In the genomic region with DNA sequence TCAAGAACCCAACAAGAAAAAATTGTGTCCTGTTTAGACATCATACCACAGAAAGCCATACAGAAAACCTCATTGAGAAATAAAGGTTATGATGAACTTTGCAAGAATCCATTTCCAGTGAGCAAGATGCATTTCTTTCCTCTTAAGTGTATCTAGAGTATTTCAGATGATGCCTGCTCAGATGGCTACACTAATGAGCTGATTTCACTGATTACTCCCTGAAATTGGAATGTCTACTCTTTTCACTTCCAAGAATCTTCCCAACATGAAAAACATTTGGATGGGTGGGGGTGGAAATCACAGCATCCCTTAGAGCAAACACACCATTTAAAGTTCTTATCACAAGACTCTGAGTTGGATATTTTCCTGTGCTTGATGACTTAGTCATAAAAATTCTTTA, we compare ENCODE assay signal across 24 cellular contexts. TPM values are rescaled to one million over a fixed set of nuclear protein-coding genes. Genes with fewer than 3 reads are reported as not detected.
DNase-seq lines count a peak whose midpoint lies in the region; ATAC-seq and TF ChIP-seq lines count a peak whose summit lies in the region.
"Had no signal": no experiment of that assay in that cellular context is flagged by ENCODE, and none has a peak within 500 bp of the region (broad histone marks: within the 10 kb centered on the region; RNA-seq: fewer than 3 reads in every experiment).

No MANE protein-coding gene starts in this region.

- H3K27ac Mint-ChIP-seq in chondrocyte (ENCODE audit: unreplicated experiment) = peak overlapping the region; percentile 33
- H3K27ac Mint-ChIP-seq in mesothelial cell of epicardium = no peak overlapping the region
- H3K27ac Mint-ChIP-seq: activated T-helper 2 cell treated with anti-CD3 and anti-CD28 coated beads, Interferon-gamma antibody, Interleukin-2, Interleukin-4, amounts not matched to agents 10 μg/mL and 5 μg/mL and 100 μg/mL, durations not matched to agents 14 hours and 24 hours and 36 hours; T-helper 17 cell had no signal

- no peak overlapping the region for H4K8ac ChIP-seq in mesenchymal stem cell (ENCODE audit: low read length)

- no peak overlapping the region for H2BK5ac ChIP-seq in mesenchymal stem cell (ENCODE audit: low read depth, low read length, poor library complexity, severe bottlenecking)

- H3K36me3 Mint-ChIP-seq in chondrocyte (ENCODE audit: low read depth) (no peaks in the 10 kb centered on the region), mesothelial cell of epicardium (no peaks in the 10 kb centered on the region)
- H3K36me3 Mint-ChIP-seq in activated T-cell treated with anti-CD3 and anti-CD28 coated beads, Interleukin-2, amount 50 U/mL, for 4 hours (ENCODE audit: insufficient read depth) = no peaks in the 10 kb centered on the region

- no peak overlapping the region for H3K14ac ChIP-seq in mesenchymal stem cell (ENCODE audit: low read length in 2 of 2)

- H3K79me1 ChIP-seq in mesenchymal stem cell (replicated peaks; ENCODE audit: low read length, poor library complexity, severe bottlenecking) = no peaks in the 10 kb centered on the region

- no peak overlapping the region for H3K4me3 ChIP-seq in mesenchymal stem cell (ENCODE audit: insufficient read depth in 1 of 2, low read depth in 1 of 2, low read length in 2 of 2)
- H3K4me3 ChIP-seq: sigmoid colon, suprapubic skin had no signal

- DNase-seq in AG09319 (ENCODE audit: extremely low read depth, low read depth) (peak; percentile 61), LHCN-M2 (ENCODE audit: low read depth) (peak; percentile 42), chondrocyte (ENCODE audit: low spot score) (no peak), mesenchymal stem cell (peak; percentile 42), mesothelial cell of epicardium (ENCODE audit: low spot score in 2 of 2, unreplicated experiment in 2 of 2) (no peak), GM19238 (ENCODE audit: insufficient read length, low spot score) (no peak)
- no peak for DNase-seq in activated T-cell treated with anti-CD3 and anti-CD28 coated beads, Interleukin-2, amount 50 U/mL, for 4 hours
- DNase-seq: activated CD4-positive, CD25-positive, alpha-beta regulatory T cell; C1 segment of cervical spinal cord; dermis blood vessel endothelial cell; DMS153; erythroblast; hippocampal formation; Karpas-422; midbrain; NCI-H1694; NCI-H446; sigmoid colon; stimulated activated CD4-positive, alpha-beta T cell treated with anti-CD3 and anti-CD28 coated beads, Interleukin-4, amount 100 ng/mL, for 1 hour; T-helper 17 cell had no signal

- H3K27me3 Mint-ChIP-seq in chondrocyte (ENCODE audit: low read depth) (no peaks in the 10 kb centered on the region), mesothelial cell of epicardium (ENCODE audit: low read depth) (peaks cover 21% of the 10 kb centered on the region)
- H3K27me3 Mint-ChIP-seq in activated T-cell treated with anti-CD3 and anti-CD28 coated beads, Interleukin-2, amount 50 U/mL, for 4 hours (ENCODE audit: low read depth) = peaks cover 16% of the 10 kb centered on the region

- H3K27me3 ChIP-seq in mesenchymal stem cell (ENCODE audit: control insufficient read depth in 1 of 2, insufficient read depth in 1 of 2, low read length in 2 of 2) = no peaks in the 10 kb centered on the region
- H3K27me3 ChIP-seq: sigmoid colon had no signal

- no peak overlapping the region for H3K27ac ChIP-seq in mesenchymal stem cell (ENCODE audit: low read length, poor library complexity, severe bottlenecking)
- H3K27ac ChIP-seq: sigmoid colon, suprapubic skin had no signal

- no peaks in the 10 kb centered on the region for H3K9me3 ChIP-seq in mesenchymal stem cell (ENCODE audit: control insufficient read depth, low read length)
- H3K9me3 ChIP-seq: sigmoid colon, suprapubic skin had no signal

- H3K9me3 Mint-ChIP-seq in chondrocyte (ENCODE audit: low read depth) = no peaks in the 10 kb centered on the region
- no peaks in the 10 kb centered on the region for H3K9me3 Mint-ChIP-seq in mesothelial cell of epicardium
- H3K9me3 Mint-ChIP-seq in activated T-cell treated with anti-CD3 and anti-CD28 coated beads, Interleukin-2, amount 50 U/mL, for 4 hours = no peaks in the 10 kb centered on the region
- H3K9me3 Mint-ChIP-seq: activated T-helper 2 cell treated with anti-CD3 and anti-CD28 coated beads, Interferon-gamma antibody, Interleukin-2, Interleukin-4, amounts not matched to agents 10 μg/mL and 5 μg/mL and 100 μg/mL, durations not matched to agents 14 hours and 24 hours and 36 hours had no signal

- H2AK5ac ChIP-seq in mesenchymal stem cell (ENCODE audit: low read length, severe bottlenecking) = no peak overlapping the region

- no peak overlapping the region for H2BK15ac ChIP-seq in mesenchymal stem cell (ENCODE audit: low read depth, poor library complexity, severe bottlenecking)

- peak overlapping the region; percentile 36 for H3K9ac ChIP-seq in mesenchymal stem cell (ENCODE audit: low read length)

- H3K4me1 Mint-ChIP-seq in chondrocyte (ENCODE audit: low read depth) (peaks cover 9% of the 10 kb centered on the region), mesothelial cell of epicardium (no peaks in the 10 kb centered on the region)
- no peaks in the 10 kb centered on the region for H3K4me1 Mint-ChIP-seq in activated T-cell treated with anti-CD3 and anti-CD28 coated beads, Interleukin-2, amount 50 U/mL, for 4 hours (ENCODE audit: low read depth)

- no peak overlapping the region for H2AFZ ChIP-seq in mesenchymal stem cell (ENCODE audit: low read depth, low read length)

- no peak overlapping the region for H3K4me3 Mint-ChIP-seq in chondrocyte (ENCODE audit: unreplicated experiment)
- H3K4me3 Mint-ChIP-seq in mesothelial cell of epicardium = no peak overlapping the region
- H3K4me3 Mint-ChIP-seq in activated T-cell treated with anti-CD3 and anti-CD28 coated beads, Interleukin-2, amount 50 U/mL, for 4 hours = no peak overlapping the region
- H3K4me3 Mint-ChIP-seq: T-helper 17 cell had no signal

- H3K18ac ChIP-seq in mesenchymal stem cell (ENCODE audit: low read depth in 1 of 2, low read length in 2 of 2) = no peak overlapping the region

- H2BK120ac ChIP-seq in mesenchymal stem cell (ENCODE audit: low read depth, low read length) = no peak overlapping the region

- H3K4me1 ChIP-seq in mesenchymal stem cell (ENCODE audit: control insufficient read depth, insufficient read depth, low read depth, low read length) = no peaks in the 10 kb centered on the region
- H3K4me1 ChIP-seq: sigmoid colon, suprapubic skin had no signal

- H3K4me2 ChIP-seq in mesenchymal stem cell (ENCODE audit: low read length, poor library complexity, severe bottlenecking) = no peak overlapping the region

- H2BK12ac ChIP-seq in mesenchymal stem cell (ENCODE audit: low read length in 2 of 2) = no peak overlapping the region

- H3K36me3 ChIP-seq in mesenchymal stem cell (ENCODE audit: control insufficient read depth in 1 of 2, insufficient read depth in 2 of 2, low read depth in 1 of 2, low read length in 2 of 2) = no peaks in the 10 kb centered on the region
- H3K36me3 ChIP-seq: sigmoid colon, suprapubic skin had no signal

- ATAC-seq in activated T-cell treated with anti-CD3 and anti-CD28 coated beads, Interleukin-2, amount 50 U/mL, for 4 hours = no peak
- no peak for ATAC-seq in HG02870 (IDR thresholded peaks at IDR 0.05; ENCODE audit: unreplicated experiment)
- ATAC-seq: T-helper 17 cell had no signal

- no peak overlapping the region for H3K4ac ChIP-seq in mesenchymal stem cell (ENCODE audit: low read depth in 1 of 2, low read length in 2 of 2)

- no peak for TF ChIP-seq CTCF in AG09319 (IDR thresholded peaks at IDR 0.05; ENCODE audit: low read depth, low read length)
- no peak for TF ChIP-seq CTCF in chondrocyte (IDR thresholded peaks at IDR 0.05)
- TF ChIP-seq CTCF in mesothelial cell of epicardium (IDR thresholded peaks at IDR 0.05; ENCODE audit: unreplicated experiment) = no peak

- H3K23ac ChIP-seq in mesenchymal stem cell (ENCODE audit: low read length in 2 of 2) = no peak overlapping the region

- H4K91ac ChIP-seq in mesenchymal stem cell (ENCODE audit: low read length) = no peak overlapping the region

RNA-seq across cellular contexts. Expression of gene IL12A, which starts 41.4 kb away (rescaled TPM):
- total RNA-seq in LHCN-M2 (2014; rRNA removed) (1.4 and 11.3 TPM in 2 replicates), chondrocyte (1.3 to 1.9 TPM (median 1.5 TPM) in 3 replicates), mesothelial cell of epicardium (not detected in 3 replicates)
- 0.45 TPM for polyA plus RNA-seq in LHCN-M2 (2012)
- 1.8 TPM for polyA plus RNA-seq in mesenchymal stem cell (2013, experiment 1 of 2)
- 1.7 TPM for polyA plus RNA-seq in mesenchymal stem cell (2013, experiment 2 of 2)
- total RNA-seq in activated T-cell treated with anti-CD3 and anti-CD28 coated beads, Interleukin-2, amount 50 U/mL, for 4 hours = under 1 TPM; 0.22 to 0.45 (median 0.35) TPM
- total RNA-seq: activated CD8-positive, alpha-beta memory T cell treated with anti-CD3 and anti-CD28 coated beads for 36 hours had no signal

Comparison
In these comparisons a context has a peak if more than half of its experiments do, and no peak if none do; other contexts are left out.
1. DNase-seq: peak in AG09319 (single experiment), LHCN-M2 (single experiment) and mesenchymal stem cell (single experiment); none in chondrocyte (single experiment), mesothelial cell of epicardium (0 of 2), activated T-cell treated with anti-CD3 and anti-CD28 coated beads, Interleukin-2, amount 50 U/mL, for 4 hours (single experiment) and GM19238 (single experiment).